In genomic region chr20:48717095-48717958, GRCh38 we compare ENCODE assay signal across 11 cellular contexts.
DNase-seq lines count a peak whose midpoint lies in the region; ATAC-seq, FAIRE-seq and TF ChIP-seq lines count a peak whose summit lies in the region.
"Had no signal": no experiment of that assay in that cellular context is flagged by ENCODE, and none has a peak within 500 bp of the region (broad histone marks: within the 10 kb centered on the region; RNA-seq: fewer than 3 reads in every experiment).

No MANE protein-coding gene starts in this region.

- POLR2A ChIA-PET in HepG2 (lab: Yijun Ruan, JAX), result no interaction called here
- POLR2A ChIA-PET in OCI-LY7 (lab: Charles Lee), result interaction anchor here (0.6 to 1.1 kb wide), 5 partner anchors 12 to 500 kb away, joined by 3 read pairs; no protein-coding TSS in a partner anchor

- H3K79me2 ChIP-seq in HepG2 (ENCODE audit: insufficient read depth, low read length) (no peaks in the 10 kb centered on the region), OCI-LY7 (ENCODE audit: insufficient read depth, low read depth, low read length) (no peaks in the 10 kb centered on the region)

- no peak overlapping the region for H3K4me3 ChIP-seq in HepG2 (replicated peaks in 1 of 3; ENCODE audit: insufficient read depth in 1 of 3, low read depth in 2 of 3, low read length in 3 of 3)
- no peak overlapping the region for H3K4me3 ChIP-seq in right lobe of liver
- no peak overlapping the region for H3K4me3 ChIP-seq in OCI-LY7 (ENCODE audit: low read depth, low read length, poor library complexity, severe bottlenecking)
- H3K4me3 ChIP-seq in thymus (ENCODE audit: low read length), result no peak overlapping the region
- H3K4me3 ChIP-seq in sigmoid colon, result no peak overlapping the region
- no peak overlapping the region for H3K4me3 ChIP-seq in HAP-1

- H3K9ac ChIP-seq in HepG2 (ENCODE audit: insufficient read depth, low read depth, low read length), result no peak overlapping the region

- in situ Hi-C loops in HepG2 (cut with HindIII; ENCODE audit: extremely low pct_ligation_motif_present, low pct_unique_long_range_greater_than_20kb) (no loop called here), HAP-1 (cut with MboI; ENCODE audit: low sequenced_read_pairs) (no loop called here)

- peak overlapping the region; percentile 97 to 99 for H3K27ac Mint-ChIP-seq in effector memory CD8-positive, alpha-beta T cell

- H3K36me3 Mint-ChIP-seq in effector memory CD8-positive, alpha-beta T cell (ENCODE audit: insufficient read depth), result peaks cover 28% of the 10 kb centered on the region

- TF ChIP-seq POLR2A in HepG2 (IDR thresholded peaks at IDR 0.05; ENCODE audit: insufficient read depth in 1 of 2, low read depth in 2 of 2, low read length in 2 of 2), result no peak
- TF ChIP-seq POLR2A in right lobe of liver (IDR thresholded peaks at IDR 0.05), result no peak
- TF ChIP-seq POLR2A in sigmoid colon (IDR thresholded peaks at IDR 0.05), result no peak

- no peaks in the 10 kb centered on the region for H3K9me3 ChIP-seq in HepG2 (ENCODE audit: low read length)
- no peaks in the 10 kb centered on the region for H3K9me3 ChIP-seq in right lobe of liver
- no peaks in the 10 kb centered on the region for H3K9me3 ChIP-seq in OCI-LY7 (ENCODE audit: low read length)
- H3K9me3 ChIP-seq in thymus (ENCODE audit: control insufficient read depth), result no peaks in the 10 kb centered on the region
- H3K9me3 ChIP-seq in sigmoid colon, result peaks cover 0 to 3% (median 0%) of the 10 kb centered on the region in 4 donors
- no peaks in the 10 kb centered on the region for H3K9me3 ChIP-seq in HAP-1

- no peak for TF ChIP-seq RAD21 in HepG2 (CRISPR knock-in tag; IDR thresholded peaks at IDR 0.05)

- no peak for TF ChIP-seq EP300 in HepG2 (IDR thresholded peaks at IDR 0.05; ENCODE audit: low read depth in 2 of 2, low read length in 2 of 2)
- no peak for TF ChIP-seq EP300 in HepG2 (CRISPR knock-in tag; IDR thresholded peaks at IDR 0.05; ENCODE audit: borderline replicate concordance)
- no peak for TF ChIP-seq EP300 in sigmoid colon (IDR thresholded peaks at IDR 0.05)

- no peak for FAIRE-seq in HepG2 (lab: Jason Lieb, UNC)

- H3K4me2 ChIP-seq in HepG2 (ENCODE audit: low read depth, low read length), result no peak overlapping the region
- peak overlapping the region; percentile 16 for H3K4me2 ChIP-seq in OCI-LY7 (ENCODE audit: low read length)

- no peak for ATAC-seq in HepG2
- ATAC-seq in right lobe of liver, result no peak
- ATAC-seq in effector memory CD8-positive, alpha-beta T cell (replicated peaks), result peak; percentile 13

- 29% methylated on average over 4 of the region's 4 CpGs for WGBS in HepG2 (ENCODE audit: low lambda C conversion rate)
- WGBS in right lobe of liver (ENCODE audit: insufficient coverage, low coverage, low lambda C conversion rate, missing lambda C conversion rate), result 34% methylated on average over 2 of the region's 4 CpGs
- 71% methylated on average over 4 of the region's 4 CpGs for whole genome bisulfite sequencing in thymus
- WGBS in sigmoid colon, 2 donors, result 62 to 81% methylated on average over 4 of the region's 4 CpGs

- CTCF ChIA-PET in HepG2 (lab: Yijun Ruan, JAX; ENCODE audit: low intra/inter-chr PET ratio, low total read pairs), result no interaction called here
- CTCF ChIA-PET in OCI-LY7 (lab: Charles Lee; ENCODE audit: unreplicated experiment), result interaction anchor here (1.3 kb wide), 1 partner anchor 60 kb away, joined by 3 read pairs; no protein-coding TSS in a partner anchor

- H3K9me2 ChIP-seq in OCI-LY7 (ENCODE audit: insufficient read depth, low read length), result no peaks in the 10 kb centered on the region

- DNase-seq in HepG2 (ENCODE audit: low spot score), result no peak
- DNase-seq in right lobe of liver, result no peak
- DNase-seq in OCI-LY7 (ENCODE audit: low spot score), result peak; percentile 38
- DNase-seq in effector memory CD8-positive, alpha-beta T cell, result no peak
- no peak for DNase-seq in OCI-M2 (lab: John Stamatoyannopoulos, UW; ENCODE audit: unreplicated experiment)
- no peak for DNase-seq in sigmoid colon
- DNase-seq in HAP-1 (ENCODE audit: low spot score in 2 of 2), result no peak
- DNase-seq: AML-193; NCI-H1417 treated with DMSO at 0.1 percent for 48 hours; stimulated activated CD4-positive, alpha-beta T cell treated with anti-CD3 and anti-CD28 coated beads, Interleukin-2, amount 100 ng/mL, for 24 hours had no signal

- H3K9me3 Mint-ChIP-seq in effector memory CD8-positive, alpha-beta T cell, result no peaks in the 10 kb centered on the region

- H2AFZ ChIP-seq in HepG2 (ENCODE audit: low read length) (no peak overlapping the region), OCI-LY7 (ENCODE audit: low read length) (no peak overlapping the region)

- H4K20me1 ChIP-seq in HepG2 (ENCODE audit: insufficient read depth, low read length) (no peaks in the 10 kb centered on the region), OCI-LY7 (ENCODE audit: insufficient read depth, low read length) (no peaks in the 10 kb centered on the region)

- no peaks in the 10 kb centered on the region for H3K36me3 ChIP-seq in HepG2 (replicated peaks in 1 of 2; ENCODE audit: control insufficient read depth in 1 of 2, insufficient read depth in 2 of 2, low read length in 2 of 2)
- no peaks in the 10 kb centered on the region for H3K36me3 ChIP-seq in right lobe of liver
- no peaks in the 10 kb centered on the region; the same call in 1 of the 2 replicates for H3K36me3 ChIP-seq in OCI-LY7 (ENCODE audit: insufficient read depth, low read length)
- no peaks in the 10 kb centered on the region for H3K36me3 ChIP-seq in thymus (ENCODE audit: control insufficient read depth, insufficient read depth)
- no peaks in the 10 kb centered on the region for H3K36me3 ChIP-seq in sigmoid colon
- no peaks in the 10 kb centered on the region for H3K36me3 ChIP-seq in HAP-1 (replicated peaks)

- H3K27me3 Mint-ChIP-seq in effector memory CD8-positive, alpha-beta T cell, result no peaks in the 10 kb centered on the region

- H3K27me3 ChIP-seq in HepG2 (ENCODE audit: control insufficient read depth in 1 of 2, insufficient read depth in 2 of 2, low read length in 2 of 2) (0 out of 5 replicates have a peak, but pooled peaks cover 0 to 5% of the 10 kb centered on the region in 2 experiments), right lobe of liver (no peaks in the 10 kb centered on the region), thymus (ENCODE audit: control insufficient read depth, insufficient read depth) (no peaks in the 10 kb centered on the region), sigmoid colon (no peaks in the 10 kb centered on the region), HAP-1 (ENCODE audit: low read depth) (no peaks in the 10 kb centered on the region)

- BruUV-seq in HepG2 (replicated peaks; lab: Mats Ljungman, UMichigan), result no TSS peak
- BruUV-seq in OCI-LY7 (replicated peaks; lab: Mats Ljungman, UMichigan), result no TSS peak

- no peak for TF ChIP-seq CTCF in HepG2 (CRISPR knock-in tag; IDR thresholded peaks at IDR 0.05)
- no peak for TF ChIP-seq CTCF in right lobe of liver (IDR thresholded peaks at IDR 0.05)
- TF ChIP-seq CTCF in OCI-LY7 (conservative IDR thresholded peaks at IDR 0.05; ENCODE audit: low read length), result no peak
- TF ChIP-seq CTCF in sigmoid colon (IDR thresholded peaks at IDR 0.05), result no peak

- peaks cover 86 to 92% of the 10 kb centered on the region in 2 donors for H3K4me1 Mint-ChIP-seq in effector memory CD8-positive, alpha-beta T cell (ENCODE audit: low read depth in 2 of 2)

- H3K27ac ChIP-seq in HepG2 (ENCODE audit: extremely low read length, insufficient read depth, low read length), result no peak overlapping the region
- no peak overlapping the region for H3K27ac ChIP-seq in right lobe of liver
- H3K27ac ChIP-seq in OCI-LY7 (ENCODE audit: low read depth, low read length, poor library complexity, severe bottlenecking), result peak overlapping the region; percentile 15
- peak overlapping the region; percentile 31 for H3K27ac ChIP-seq in thymus (ENCODE audit: low read depth)
- H3K27ac ChIP-seq in sigmoid colon, result no peak overlapping the region

- peak overlapping the region; percentile 90 to 93 for H3K4me3 Mint-ChIP-seq in effector memory CD8-positive, alpha-beta T cell

- H3K4me1 ChIP-seq in HepG2 (ENCODE audit: insufficient read depth, low read length) (peaks cover 13% of the 10 kb centered on the region), right lobe of liver (peaks cover 0 to 2% (median 0%) of the 10 kb centered on the region in 4 donors), OCI-LY7 (ENCODE audit: insufficient read depth, low read length, poor library complexity, severe bottlenecking) (peaks cover 55% of the 10 kb centered on the region), thymus (ENCODE audit: control insufficient read depth, insufficient read depth, low read length) (no peaks in the 10 kb centered on the region), sigmoid colon (peaks cover 0 to 7% (median under 1%) of the 10 kb centered on the region in 4 donors), HAP-1 (no peaks in the 10 kb centered on the region)

- intact Hi-C loops in HepG2 (cut with micrococcal nuclease; ENCODE audit: unreplicated experiment) (no loop called here), right lobe of liver (cut with DNase I) (no loop called here), OCI-LY7 (cut with micrococcal nuclease; ENCODE audit: unreplicated experiment) (no loop called here), sigmoid colon (cut with DNase I) (no loop called here)

TF ChIP-seq in HepG2, 621 proteins besides CTCF, POLR2A, EP300 and RAD21:
- TF ChIP-seq ZNF768 (CRISPR knock-in tag; IDR thresholded peaks at IDR 0.05), result peak; percentile 69; the same call in 1 of the 2 replicates
- TF ChIP-seq TEAD3 (CRISPR knock-in tag; optimal IDR thresholded peaks at IDR 0.05; ENCODE audit: borderline replicate concordance), result no peak
- no peak for TF ChIP-seq PRPF4 (IDR thresholded peaks at IDR 0.05; ENCODE audit: low read depth, low read length, poor library complexity, severe bottlenecking)
- no peak for TF ChIP-seq HNRNPH1 (optimal IDR thresholded peaks at IDR 0.05; ENCODE audit: low read depth, low read length)
- 0 out of 2 replicates have a peak, but pooled peaks have one; percentile 32 for TF ChIP-seq ZMYM3 (CRISPR knock-in tag; IDR thresholded peaks at IDR 0.05)
- TF ChIP-seq SRSF1 (optimal IDR thresholded peaks at IDR 0.05; ENCODE audit: low read depth, low read length), result no peak
- no peak for TF ChIP-seq ZNF513 (CRISPR knock-in tag; conservative IDR thresholded peaks at IDR 0.05)
- no peak for TF ChIP-seq ZBTB7A (CRISPR knock-in tag; IDR thresholded peaks at IDR 0.05)

Comparison
In these comparisons a context has a peak if more than half of its experiments do, and no peak if none do; other contexts are left out.
1. H3K27ac ChIP-seq: peak in OCI-LY7 (single experiment) and thymus (single experiment); none in HepG2 (single experiment), right lobe of liver (0 of 3) and sigmoid colon (0 of 4).